8 cellular contexts compared by ENCODE assay signal in genomic region chr9:104868687-104869404, GRCh38. TPM values are rescaled to one million over a fixed set of nuclear protein-coding genes. Genes with fewer than 3 reads are reported as not detected.
A peak's percentile ranks its signal among the peaks of the same experiment; 100 is the strongest.
DNase-seq lines count a peak whose midpoint lies in the region; ATAC-seq and TF ChIP-seq lines count a peak whose summit lies in the region.

No MANE protein-coding gene starts in this region.

- H3K9me3 ChIP-seq in right cardiac atrium (ENCODE audit: control insufficient read depth, low read length) (no peaks in the 10 kb centered on the region), sigmoid colon (no peaks in the 10 kb centered on the region)

- H3K27ac ChIP-seq in adipose tissue (ENCODE audit: low read depth, low read length) (peak overlapping the region; percentile 21), right cardiac atrium (ENCODE audit: low read length) (peak overlapping the region; percentile 15), sigmoid colon (peak overlapping the region; percentile 51 to 85 (median 80))

- H3K4me1 ChIP-seq in right cardiac atrium (ENCODE audit: control insufficient read depth, insufficient read depth, low read length) (peaks cover 5% of the 10 kb centered on the region), sigmoid colon (peaks cover 0 to 94% (median 91%) of the 10 kb centered on the region in 4 donors)

- DNase-seq in NCI-H2029 (lab: John Stamatoyannopoulos, UW) = peak; percentile 83
- DNase-seq in right cardiac atrium = peak; percentile 62 to 82 (median 78)
- DNase-seq in sigmoid colon = peak; percentile 88
- DNase-seq in inferior parietal cortex (ENCODE audit: extremely low spot score) = no peak
- no peak for DNase-seq in activated gamma-delta T cell treated with Interleukin-2 at 50 U/mL for 16 hours

- 35 to 45% (median 35%) methylated on average over 12 of the region's 12 CpGs for WGBS in adipose tissue, 3 donors
- WGBS in right cardiac atrium = 29% methylated on average over 12 of the region's 12 CpGs
- 55 to 77% methylated on average over 12 of the region's 12 CpGs for WGBS in sigmoid colon, 2 donors

- peaks cover 0 to 28% (median 18%) of the 10 kb centered on the region in 4 donors for H3K36me3 ChIP-seq in sigmoid colon

- TF ChIP-seq POLR2A in sigmoid colon (IDR thresholded peaks at IDR 0.05) = no peak

- intact Hi-C loops in right cardiac atrium (cut with DNase I) = loop anchor here (5.0 to 10.0 kb wide), 6 partner anchors 46 to 548 kb away; partner anchors contain the start of gene ABCA1 (in 1 of the 4)
- intact Hi-C loops in sigmoid colon (cut with DNase I) = loop anchor here (5.0 to 10.0 kb wide), 4 partner anchors 38 to 376 kb away; partner anchors contain the start of genes ABCA1 and SLC44A1

- H3K27me3 ChIP-seq in right cardiac atrium (ENCODE audit: control insufficient read depth, insufficient read depth) = no peaks in the 10 kb centered on the region
- H3K27me3 ChIP-seq in sigmoid colon = no peaks in the 10 kb centered on the region

- TF ChIP-seq EP300 in sigmoid colon (IDR thresholded peaks at IDR 0.05) = peak in 2 of 4 donors; percentile 33 to 49

- TF ChIP-seq CTCF in sigmoid colon (IDR thresholded peaks at IDR 0.05) = no peak

- H3K4me3 ChIP-seq in right cardiac atrium (ENCODE audit: low read length) = no peak overlapping the region
- H3K4me3 ChIP-seq in sigmoid colon = no peak overlapping the region

- ATAC-seq in GM18508 (IDR thresholded peaks at IDR 0.05; ENCODE audit: insufficient read depth, unreplicated experiment) = peak; percentile 70
- ATAC-seq in HG02678 (IDR thresholded peaks at IDR 0.05; ENCODE audit: unreplicated experiment) = peak; percentile 94
- ATAC-seq in right cardiac atrium = peak; percentile 89 to 92

RNA-seq across cellular contexts. Expression of gene ABCA1, which starts 59.1 kb away (rescaled TPM):
- polyA plus RNA-seq in adipose tissue = 10 to 100 TPM in 2 of 3 donors, 1 to 10 TPM in 1; 2.8 to 38.1 (median 14.4) TPM
- 10 to 100 TPM in 2 of 4 donors, 1 to 10 TPM in 2; 6.3 to 14.2 (median 9.2) TPM for total RNA-seq in right cardiac atrium
- polyA plus RNA-seq in right cardiac atrium = 3.5 TPM
- total RNA-seq in sigmoid colon = 100 to 1,000 TPM in 1 of 4 donors, 10 to 100 TPM in 3; 76.7 to 110 (median 91.3) TPM
- 1 to 10 TPM; 2.4 to 7.4 (median 4.9) TPM for polyA plus RNA-seq in sigmoid colon

Comparison
In these comparisons a context has a peak if more than half of its experiments do, and no peak if none do; other contexts are left out.
1. DNase-seq: peak in NCI-H2029 (single experiment), right cardiac atrium (3 of 3) and sigmoid colon (single experiment); none in inferior parietal cortex (single experiment) and activated gamma-delta T cell treated with Interleukin-2 at 50 U/mL for 16 hours (single experiment).
2. H3K27ac ChIP-seq: peak in every context shown above with its lines; median percentile 80 in sigmoid colon; 21 in adipose tissue; 15 in right cardiac atrium.
3. Peak in every context shown above with its lines, with median percentiles within 50 percentile points of each other: ATAC-seq.